In genomic region chr19:10419646-10420443, GRCh38 we compare ENCODE assay signal across 1 cellular context.
TF ChIP-seq lines count a peak whose summit lies in the region.

No MANE protein-coding gene starts in this region.

TF ChIP-seq in H1, 55 proteins besides CTCF, POLR2A, EP300 and RAD21:
- TF ChIP-seq NANOG (IDR thresholded peaks at IDR 0.05; ENCODE audit: insufficient read depth, low read depth, low read length, poor library complexity, severe bottlenecking) (no peak), HDAC2 (IDR thresholded peaks at IDR 0.05; ENCODE audit: borderline replicate concordance in 1 of 2, low read depth in 2 of 2, low read length in 2 of 2) (peak; percentile 26 to 40; a peak in 1 of 4 replicates), CHD2 (IDR thresholded peaks at IDR 0.05; ENCODE audit: low read length) (peak; percentile 50; the same call in 1 of the 2 replicates), SUZ12 (IDR thresholded peaks at IDR 0.05; ENCODE audit: low read length) (peak; percentile 87), SIN3A (conservative IDR thresholded peaks at IDR 0.05 in 1 of 2, IDR thresholded peaks at IDR 0.05 in 1 of 2; ENCODE audit: low read depth in 1 of 2, low read length in 2 of 2) (peak in 1 of 2 experiments; percentile 80; a peak in 2 of 4 replicates), BCL11A (IDR thresholded peaks at IDR 0.05; ENCODE audit: low read depth in 2 of 2, low read length in 2 of 2) (no peak), RFX5 (IDR thresholded peaks at IDR 0.05; ENCODE audit: borderline replicate concordance, low read depth, low read length) (no peak), RNF2 (IDR thresholded peaks at IDR 0.05; ENCODE audit: borderline replicate concordance, low read depth, low read length, missing control alignments, poor library complexity, severe bottlenecking) (peak; percentile 33), CREB1 (IDR thresholded peaks at IDR 0.05) (peak; percentile 57; the same call in 1 of the 2 replicates), TAF1 (IDR thresholded peaks at IDR 0.05; ENCODE audit: low read depth, low read length) (0 out of 2 replicates have a peak, but pooled peaks have one; percentile 32), JUN (IDR thresholded peaks at IDR 0.05; ENCODE audit: low read depth, low read length) (no peak), TBP (IDR thresholded peaks at IDR 0.05; ENCODE audit: low read depth, low read length) (peak; percentile 10; the same call in 1 of the 2 replicates), SP4 (IDR thresholded peaks at IDR 0.05; ENCODE audit: low read length) (0 out of 2 replicates have a peak, but pooled peaks have one; percentile 66), MAX (IDR thresholded peaks at IDR 0.05) (peak; percentile 97), BACH1 (IDR thresholded peaks at IDR 0.05; ENCODE audit: low read length) (peak; percentile 10; the same call in 1 of the 2 replicates), GTF2F1 (IDR thresholded peaks at IDR 0.05; ENCODE audit: borderline replicate concordance, low read depth, low read length) (no peak), YY1 (IDR thresholded peaks at IDR 0.05; ENCODE audit: low read depth, low read length) (peak; percentile 42; the same call in 1 of the 2 replicates), E2F6 (IDR thresholded peaks at IDR 0.05) (peak; percentile 93), SP2 (IDR thresholded peaks at IDR 0.05; ENCODE audit: low read length) (peak; percentile 13; the same call in 1 of the 2 replicates), KDM4A (IDR thresholded peaks at IDR 0.05; ENCODE audit: low read depth, low read length, severe bottlenecking) (peak; percentile 66), KDM5A (IDR thresholded peaks at IDR 0.05; ENCODE audit: low read length) (no peak), TCF12 (IDR thresholded peaks at IDR 0.05; ENCODE audit: low read depth, low read length) (no peak), HDAC6 (IDR thresholded peaks at IDR 0.05; ENCODE audit: low read depth, low read length) (no peak), RBBP5 (IDR thresholded peaks at IDR 0.05; ENCODE audit: borderline replicate concordance, low read depth, low read length) (no peak), EGR1 (IDR thresholded peaks at IDR 0.05; ENCODE audit: borderline replicate concordance, low read depth, low read length) (peak; percentile 100), CEBPB (IDR thresholded peaks at IDR 0.05; ENCODE audit: low read depth, low read length) (no peak), EZH2 (IDR thresholded peaks at IDR 0.05; ENCODE audit: low read depth, low read length, severe bottlenecking) (peak; percentile 78), FOSL1 (IDR thresholded peaks at IDR 0.05; ENCODE audit: insufficient read depth, low read depth, low read length) (peak; percentile 71; the same call in 1 of the 2 replicates), MAFK (IDR thresholded peaks at IDR 0.05; ENCODE audit: low read depth, low read length) (no peak), USF2 (IDR thresholded peaks at IDR 0.05; ENCODE audit: low read length) (no peak), SP1 (IDR thresholded peaks at IDR 0.05; ENCODE audit: low read depth, low read length) (peak; percentile 86), SRF (IDR thresholded peaks at IDR 0.05; ENCODE audit: low read depth, low read length) (no peak), CHD7 (IDR thresholded peaks at IDR 0.05; ENCODE audit: insufficient replicate concordance, low read length) (no peak), SAP30 (IDR thresholded peaks at IDR 0.05; ENCODE audit: insufficient read depth, insufficient replicate concordance, low read length) (peak; percentile 63), KDM1A (IDR thresholded peaks at IDR 0.05; ENCODE audit: borderline replicate concordance, low read length) (no peak; the same call in 1 of the 2 replicates)
